ENCODE assay signal across 17 cellular contexts in genomic region chr22:32355760-32356159, GRCh38. TPM values are rescaled to one million over a fixed set of nuclear protein-coding genes. Genes with fewer than 3 reads are reported as not detected.
DNase-seq lines count a peak whose midpoint lies in the region; FAIRE-seq and TF ChIP-seq lines count a peak whose summit lies in the region.
"Had no signal": no experiment of that assay in that cellular context is flagged by ENCODE, and none has a peak within 500 bp of the region (broad histone marks: within the 10 kb centered on the region; RNA-seq: fewer than 3 reads in every experiment).

No MANE protein-coding gene starts in this region.

- no peak overlapping the region for H3K27ac ChIP-seq in keratinocyte (ENCODE audit: control insufficient read depth, insufficient read depth, low read length)
- H3K27ac ChIP-seq: esophagus muscularis mucosa, tibial nerve had no signal

- H3K9me1 ChIP-seq in keratinocyte (ENCODE audit: control insufficient read depth, extremely low read depth, insufficient read depth, low read length): no peaks in the 10 kb centered on the region

- H4K20me1 ChIP-seq in keratinocyte (ENCODE audit: control insufficient read depth, extremely low read depth, insufficient read depth, low read length): no peaks in the 10 kb centered on the region

- dilution Hi-C loops in keratinocyte (cut with MboI; ENCODE audit: extremely low pct_ligation_motif_present, low sequenced_read_pairs): no loop called here

- DNase-seq in Caki2 (ENCODE audit: low read depth): peak; percentile 28
- peak; percentile 37 for DNase-seq in HT-29 (ENCODE audit: low spot score)
- DNase-seq in SK-MEL-5 (ENCODE audit: low read depth, low spot score): peak; percentile 31
- no peak for DNase-seq in keratinocyte (ENCODE audit: low read depth, low spot score)
- DNase-seq in GM19238 (ENCODE audit: insufficient read length, low spot score): no peak
- DNase-seq in HK-2 (ENCODE audit: unreplicated experiment): no peak
- DNase-seq in NCI-H2081 treated with DMSO at 0.1 percent for 48 hours (lab: John Stamatoyannopoulos, UW): no peak
- no peak for DNase-seq in GM12892 (ENCODE audit: insufficient read length)
- DNase-seq: activated CD8-positive, alpha-beta memory T cell treated with anti-CD3 and anti-CD28 coated beads, Interleukin-2, amount 10 ng/mL, durations not matched to agents 7 days and 5 days; amniotic stem cell; kidney glomerular epithelial cell; NCI-H2227 treated with DMSO at 0.1 percent for 48 hours; posterior cingulate gyrus had no signal

- no peaks in the 10 kb centered on the region for H3K36me3 ChIP-seq in keratinocyte (ENCODE audit: control insufficient read depth in 2 of 2, extremely low read depth in 1 of 2, insufficient read depth in 2 of 2, low read length in 2 of 2)
- H3K36me3 ChIP-seq: tibial nerve had no signal

- H3K4me2 ChIP-seq in keratinocyte (ENCODE audit: control insufficient read depth, extremely low read depth, insufficient read depth, low read depth, low read length): no peak overlapping the region

- TF ChIP-seq POLR2A in GM12892 (IDR thresholded peaks at IDR 0.05; ENCODE audit: low read depth, low read length): no peak

- no peak overlapping the region for H3K4me3 ChIP-seq in keratinocyte (ENCODE audit: control insufficient read depth in 2 of 3, extremely low read depth in 1 of 3, insufficient read depth in 2 of 3, low read depth in 1 of 3, low read length in 3 of 3)
- H3K4me3 ChIP-seq: esophagus muscularis mucosa, tibial nerve had no signal

- no peaks in the 10 kb centered on the region for H3K9me3 ChIP-seq in keratinocyte (ENCODE audit: control insufficient read depth, low read depth, low read length)
- H3K9me3 ChIP-seq: esophagus muscularis mucosa, tibial nerve had no signal

- no peaks in the 10 kb centered on the region for H3K27me3 ChIP-seq in keratinocyte (ENCODE audit: control insufficient read depth, extremely low read depth, insufficient read depth, low read length)
- H3K27me3 ChIP-seq: tibial nerve had no signal

- in situ Hi-C loops in Caki2 (cut with HindIII; ENCODE audit: low pct_unique_long_range_greater_than_20kb, low sequenced_read_pairs) (no loop called here), SK-MEL-5 (cut with HindIII; ENCODE audit: low pct_unique_long_range_greater_than_20kb, low sequenced_read_pairs) (no loop called here)

- TF ChIP-seq CTCF in keratinocyte (optimal IDR thresholded peaks at IDR 0.05 in 1 of 3, IDR thresholded peaks at IDR 0.05 in 1 of 3, conservative IDR thresholded peaks at IDR 0.05 in 1 of 3; ENCODE audit: extremely low read depth in 1 of 3, insufficient read depth in 2 of 3, low read length in 3 of 3): peak; percentile 28 to 53 (median 41)

- FAIRE-seq in keratinocyte (lab: Jason Lieb, UNC): no peak
- no peak for FAIRE-seq in GM12892 (lab: Jason Lieb, UNC)
- FAIRE-seq: H54 had no signal

- no peak overlapping the region for H3K9ac ChIP-seq in keratinocyte (ENCODE audit: control insufficient read depth, extremely low read depth, insufficient read depth, low read length)

- H3K4me1 ChIP-seq in keratinocyte (ENCODE audit: control insufficient read depth, extremely low read depth, insufficient read depth, low read length): no peaks in the 10 kb centered on the region
- H3K4me1 ChIP-seq: esophagus muscularis mucosa, tibial nerve had no signal

- H3K79me2 ChIP-seq in keratinocyte (ENCODE audit: control insufficient read depth, insufficient read depth, low read length): no peaks in the 10 kb centered on the region

- H2AFZ ChIP-seq in keratinocyte (ENCODE audit: control insufficient read depth, low read length): no peak overlapping the region

RNA-seq across cellular contexts. Expression of gene RFPL3, which starts 1.9 kb away (rescaled TPM):
- not detected in 2 replicates for total RNA-seq in Caki2 (2014; rRNA removed; shearing (Covaris generic); ENCODE audit: low replicate concordance)
- total RNA-seq in HT-29 (2014; rRNA removed; shearing (Covaris generic)): not detected in 2 replicates
- total RNA-seq in SK-MEL-5 (2014; rRNA removed; shearing (Covaris generic)): not detected in 2 replicates
- not detected in 2 replicates for polyA plus RNA-seq in SK-MEL-5 (2015; cell fraction: cytosol; rRNA removed)
- polyA plus RNA-seq in SK-MEL-5 (2015; cell fraction: nucleus; rRNA removed): not detected in 2 replicates
- not detected in 3 replicates for polyA plus RNA-seq in keratinocyte
- polyA plus RNA-seq in keratinocyte (2011; ENCODE audit: low read depth): not detected
- polyA plus RNA-seq in keratinocyte (2011; cell fraction: cytosol; rRNA removed): not detected in 2 replicates
- polyA plus RNA-seq in keratinocyte (2011; cell fraction: nucleus; rRNA removed): not detected in 2 replicates
- polyA plus RNA-seq in keratinocyte (2012; ENCODE audit: low replicate concordance): not detected in 2 replicates
- not detected in 3 replicates for polyA minus RNA-seq in keratinocyte
- polyA minus RNA-seq in keratinocyte (2011; cell fraction: cytosol; rRNA and poly(A)+ RNA removed): not detected
- not detected in 2 replicates for polyA minus RNA-seq in keratinocyte (2011; cell fraction: nucleus; rRNA and poly(A)+ RNA removed)
- not detected for polyA plus RNA-seq in GM12892 (2012; ENCODE audit: missing spikeins)
- total RNA-seq: activated CD8-positive, alpha-beta memory T cell treated with anti-CD3 and anti-CD28 coated beads, Interleukin-2, amount 10 ng/mL, durations not matched to agents 7 days and 5 days; esophagus muscularis mucosa; T-helper 1 cell treated with Interleukin-12 subunit alpha and Interleukin-12 subunit beta and Interleukin-4 antibody, amounts not matched to agents 30 ng/mL and 1 ng/mL, for 36 hours; tibial nerve had no signal

RNA-seq across cellular contexts. Expression of gene RTCB, which starts 56.3 kb away (rescaled TPM):
- 258 and 298 TPM in 2 replicates for total RNA-seq in Caki2 (2014; rRNA removed; shearing (Covaris generic); ENCODE audit: low replicate concordance)
- 47.6 and 49.1 TPM in 2 replicates for total RNA-seq in HT-29 (2014; rRNA removed; shearing (Covaris generic))
- total RNA-seq in SK-MEL-5 (2014; rRNA removed; shearing (Covaris generic)): 188 and 212 TPM in 2 replicates
- 124 and 140 TPM in 2 replicates for polyA plus RNA-seq in SK-MEL-5 (2015; cell fraction: cytosol; rRNA removed)
- polyA plus RNA-seq in SK-MEL-5 (2015; cell fraction: nucleus; rRNA removed): 94.4 and 118 TPM in 2 replicates
- 117 to 143 TPM (median 122 TPM) in 3 replicates for polyA plus RNA-seq in keratinocyte
- polyA plus RNA-seq in keratinocyte (2011; ENCODE audit: low read depth): 35.7 TPM
- 90.2 and 104 TPM in 2 replicates for polyA plus RNA-seq in keratinocyte (2011; cell fraction: cytosol; rRNA removed)
- polyA plus RNA-seq in keratinocyte (2011; cell fraction: nucleus; rRNA removed): 120 and 163 TPM in 2 replicates
- polyA plus RNA-seq in keratinocyte (2012; ENCODE audit: low replicate concordance): 77.7 and 83.0 TPM in 2 replicates
- 60.8 to 113 TPM (median 77.1 TPM) in 3 replicates for polyA minus RNA-seq in keratinocyte
- 38.9 TPM for polyA minus RNA-seq in keratinocyte (2011; cell fraction: cytosol; rRNA and poly(A)+ RNA removed)
- 31.8 and 50.7 TPM in 2 replicates for polyA minus RNA-seq in keratinocyte (2011; cell fraction: nucleus; rRNA and poly(A)+ RNA removed)
- polyA plus RNA-seq in GM12892 (2012; ENCODE audit: missing spikeins): 59.4 TPM

Comparison
In these comparisons a context has a peak if more than half of its experiments do, and no peak if none do; other contexts are left out.
1. DNase-seq: peak in Caki2 (single experiment), HT-29 (single experiment) and SK-MEL-5 (single experiment); none in keratinocyte (single experiment), GM19238 (single experiment), HK-2 (single experiment), NCI-H2081 treated with DMSO at 0.1 percent for 48 hours (single experiment) and GM12892 (single experiment).